Comparison of ENCODE assay signal across 8 cellular contexts in genomic region chr11:32052218-32052617, GRCh38. TPM values are rescaled to one million over a fixed set of nuclear protein-coding genes. Genes with fewer than 3 reads are reported as not detected.
DNase-seq lines count a peak whose midpoint lies in the region; ATAC-seq and TF ChIP-seq lines count a peak whose summit lies in the region.

No MANE protein-coding gene starts in this region.

- H3K4me3 ChIP-seq in liver (ENCODE audit: low read depth in 1 of 3, low read length in 3 of 3) = no peak overlapping the region

- H3K27me3 ChIP-seq in liver (ENCODE audit: control insufficient read depth in 4 of 4, insufficient read depth in 4 of 4, low read length in 3 of 4) = no peaks in the 10 kb centered on the region

- peak; percentile 66 for ATAC-seq in GM19035 (IDR thresholded peaks at IDR 0.05; ENCODE audit: unreplicated experiment)
- ATAC-seq in GM19467 (IDR thresholded peaks at IDR 0.05; ENCODE audit: unreplicated experiment) = no peak

- H3K9me3 ChIP-seq in liver (ENCODE audit: control insufficient read depth in 4 of 4, low read length in 3 of 4) = no peaks in the 10 kb centered on the region

- 20% methylated on average over 6 of the region's 6 CpGs for WGBS in liver

- no peak overlapping the region for H3K27ac ChIP-seq in liver (ENCODE audit: low read depth in 1 of 2, low read length in 2 of 2)

- TF ChIP-seq RAD21 in liver (IDR thresholded peaks at IDR 0.05) = peak; percentile 89 to 95

- H3K36me3 ChIP-seq in liver (ENCODE audit: control insufficient read depth in 4 of 4, insufficient read depth in 3 of 4, low read depth in 1 of 4, low read length in 3 of 4) = no peaks in the 10 kb centered on the region

- no peaks in the 10 kb centered on the region for H3K4me1 ChIP-seq in liver (ENCODE audit: control insufficient read depth in 4 of 4, insufficient read depth in 4 of 4, low read length in 3 of 4)

- DNase-seq in Ammon's horn (ENCODE audit: low spot score) (peak; percentile 81), NCI-H1694 (lab: John Stamatoyannopoulos, UW) (peak; percentile 71), cerebellar cortex (ENCODE audit: low spot score) (peak; percentile 78)
- peak; percentile 25 for DNase-seq in activated CD4-positive, CD25-positive, alpha-beta regulatory T cell treated with anti-CD3 and anti-CD28 coated beads, Interleukin-2, amount 50 U/mL, for 16 hours (ENCODE audit: low read depth, low spot score)
- DNase-seq in stimulated activated CD4-positive, alpha-beta T cell treated with anti-CD3 and anti-CD28 coated beads, TNF-alpha, amount 100 ng/mL, for 24 hours (ENCODE audit: low read depth in 3 of 3) = peak; percentile 23 to 39 (median 28)

- no peak overlapping the region for H3K9ac ChIP-seq in liver (ENCODE audit: low read depth in 1 of 2, low read length in 2 of 2)

- peak; percentile 76 for TF ChIP-seq CTCF in liver (IDR thresholded peaks at IDR 0.05; ENCODE audit: low read depth, low read length, missing input control)

TF ChIP-seq in liver, 16 proteins besides CTCF, POLR2A, EP300 and RAD21:
- TF ChIP-seq GABPA (IDR thresholded peaks at IDR 0.05 in 1 of 2, conservative IDR thresholded peaks at IDR 0.05 in 1 of 2) (no peak), NR2F2 (IDR thresholded peaks at IDR 0.05) (no peak), TAF1 (conservative IDR thresholded peaks at IDR 0.05) (no peak), ATF3 (IDR thresholded peaks at IDR 0.05) (no peak)

RNA-seq across cellular contexts. Expression of gene RCN1, which starts 38.7 kb away (rescaled TPM):
- total RNA-seq in liver = 10 to 100 TPM; 35.9 to 52.0 TPM
- 10 to 100 TPM; 40.8 to 58.1 TPM for polyA plus RNA-seq in liver

Comparison
In these comparisons a context has a peak if more than half of its experiments do, and no peak if none do; other contexts are left out.
1. DNase-seq: peak in every context shown above with its lines; median percentile 81 in Ammon's horn; 78 in cerebellar cortex; 71 in NCI-H1694; 28 in stimulated activated CD4-positive, alpha-beta T cell treated with anti-CD3 and anti-CD28 coated beads, TNF-alpha, amount 100 ng/mL, for 24 hours; 25 in activated CD4-positive, CD25-positive, alpha-beta regulatory T cell treated with anti-CD3 and anti-CD28 coated beads, Interleukin-2, amount 50 U/mL, for 16 hours.